Comparison of ENCODE assay signal across 10 cellular contexts in genomic region chr14:92986254-92987147, GRCh38.
DNase-seq lines count a peak whose midpoint lies in the region; ATAC-seq and TF ChIP-seq lines count a peak whose summit lies in the region.
"Had no signal": no experiment of that assay in that cellular context is flagged by ENCODE, and none has a peak within 500 bp of the region (broad histone marks: within the 10 kb centered on the region; RNA-seq: fewer than 3 reads in every experiment).

No MANE protein-coding gene starts in this region.

- TF ChIP-seq CTCF in epithelial cell of esophagus (IDR thresholded peaks at IDR 0.05; ENCODE audit: insufficient read depth, low read depth, low read length, missing control alignments) (no peak), neural crest cell (conservative IDR thresholded peaks at IDR 0.05) (no peak)

- DNase-seq in AG08396 (ENCODE audit: low spot score) = peak; percentile 79
- peak; percentile 99 for DNase-seq in NCI-H1694 treated with DMSO at 0.1 percent for 48 hours (lab: John Stamatoyannopoulos, UW)
- peak; percentile 39 for DNase-seq in epithelial cell of esophagus (ENCODE audit: low read depth)
- DNase-seq in neural crest cell (ENCODE audit: low read depth, low spot score) = no peak
- no peak for DNase-seq in stimulated activated CD4-positive, alpha-beta T cell treated with anti-CD3 and anti-CD28 coated beads, Interleukin-12 subunit alpha, Interleukin-12 subunit beta, amount 100 ng/mL, for 4 hours
- no peak for DNase-seq in amniotic stem cell (lab: John Stamatoyannopoulos, UW)
- DNase-seq in NCI-H510A treated with DMSO at 0.1 percent for 48 hours (lab: John Stamatoyannopoulos, UW) = no peak
- DNase-seq: activated CD4-positive, alpha-beta T cell treated with anti-CD3 and anti-CD28 coated beads for 4 hours had no signal

- peak overlapping the region; percentile 31 for H3K4me3 Mint-ChIP-seq in neural crest cell
- H3K4me3 Mint-ChIP-seq: CD8-positive, alpha-beta memory T cell had no signal

- H3K27ac Mint-ChIP-seq in neural crest cell (ENCODE audit: unreplicated experiment) = no peak overlapping the region

- peaks cover 2% of the 10 kb centered on the region for H3K36me3 Mint-ChIP-seq in neural crest cell (ENCODE audit: low read depth)

- ATAC-seq in HG02678 (IDR thresholded peaks at IDR 0.05; ENCODE audit: unreplicated experiment) = no peak

- H3K9me3 Mint-ChIP-seq in neural crest cell = no peaks in the 10 kb centered on the region

- peaks cover 15% of the 10 kb centered on the region for H3K4me1 Mint-ChIP-seq in neural crest cell

- H3K4me3 ChIP-seq in epithelial cell of esophagus (ENCODE audit: low read length) = no peak overlapping the region

- no peaks in the 10 kb centered on the region for H3K27me3 Mint-ChIP-seq in neural crest cell (ENCODE audit: low read depth)
- H3K27me3 Mint-ChIP-seq: CD8-positive, alpha-beta memory T cell had no signal

Comparison
In these comparisons a context has a peak if more than half of its experiments do, and no peak if none do; other contexts are left out.
1. DNase-seq: peak in AG08396 (single experiment), NCI-H1694 treated with DMSO at 0.1 percent for 48 hours (single experiment) and epithelial cell of esophagus (single experiment); none in neural crest cell (single experiment), stimulated activated CD4-positive, alpha-beta T cell treated with anti-CD3 and anti-CD28 coated beads, Interleukin-12 subunit alpha, Interleukin-12 subunit beta, amount 100 ng/mL, for 4 hours (single experiment), amniotic stem cell (single experiment) and NCI-H510A treated with DMSO at 0.1 percent for 48 hours (single experiment).